16 cellular contexts compared by ENCODE assay signal in the genomic region with DNA sequence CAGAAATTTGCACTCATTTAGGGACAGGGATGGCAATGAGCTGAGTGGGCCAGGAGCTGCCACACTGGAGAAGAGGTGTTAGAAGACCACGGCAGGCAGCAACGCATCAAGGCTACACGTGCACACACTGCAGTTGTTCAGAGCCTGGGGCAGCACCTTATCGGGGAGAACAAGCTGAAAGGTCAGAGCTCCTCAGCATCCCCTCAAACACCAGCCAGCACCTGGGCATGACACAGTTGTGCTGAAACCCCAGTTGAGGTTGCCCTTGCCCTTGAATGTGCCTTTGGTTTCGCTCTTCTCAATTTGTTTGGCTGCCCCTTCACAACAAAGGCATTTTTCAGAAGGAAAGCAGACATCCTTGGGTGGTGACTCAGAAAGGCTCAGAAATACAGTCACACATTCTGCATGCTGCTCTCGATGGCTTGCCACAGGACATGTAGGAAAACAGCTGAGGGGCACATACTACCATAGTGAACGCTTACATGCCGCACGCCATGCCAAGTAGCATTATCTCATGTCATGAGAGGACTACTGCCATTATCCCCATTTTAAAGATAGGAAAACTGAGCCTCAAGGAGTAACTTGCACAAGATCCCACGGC.
A peak's percentile ranks its signal among the peaks of the same experiment; 100 is the strongest.
DNase-seq lines count a peak whose midpoint lies in the region; ATAC-seq and TF ChIP-seq lines count a peak whose summit lies in the region.
"Had no signal": no experiment of that assay in that cellular context is flagged by ENCODE, and none has a peak within 500 bp of the region (broad histone marks: within the 10 kb centered on the region; RNA-seq: fewer than 3 reads in every experiment).

No MANE protein-coding gene starts in this region.

- DNase-seq in EL: peak; percentile 75
- no peak for DNase-seq in RWPE2 (ENCODE audit: low spot score)
- peak; percentile 60 for DNase-seq in fibroblast of peridontal ligament (ENCODE audit: extremely low read depth)
- DNase-seq in skeletal muscle cell (ENCODE audit: low read depth): peak; percentile 34
- no peak for DNase-seq in medulla oblongata (ENCODE audit: extremely low spot score)
- no peak for DNase-seq in NCI-H146 (lab: John Stamatoyannopoulos, UW)
- DNase-seq in kidney glomerular epithelial cell (lab: John Stamatoyannopoulos, UW): no peak
- DNase-seq in activated CD8-positive, alpha-beta memory T cell treated with anti-CD3 and anti-CD28 coated beads, Interleukin-2, amount 50 U/mL, for 4 hours: no peak
- DNase-seq: Calu3; heart left ventricle; left cardiac atrium; naive thymus-derived CD4-positive, alpha-beta T cell; NCI-H1436 treated with DMSO at 0.1 percent for 48 hours; NCI-H446; stimulated activated CD4-positive, alpha-beta T cell treated with anti-CD3 and anti-CD28 coated beads, Interleukin-2, amount 100 ng/mL, for 24 hours had no signal

- no peaks in the 10 kb centered on the region for H3K9me3 ChIP-seq in RWPE2 (ENCODE audit: severe bottlenecking)
- H3K9me3 ChIP-seq: heart left ventricle, tibial nerve had no signal

- ATAC-seq in RWPE2 (ENCODE audit: low read depth): peak; percentile 39; the same call in 2 of the 3 replicates
- ATAC-seq: heart left ventricle; left cardiac atrium; naive thymus-derived CD4-positive, alpha-beta T cell had no signal

- no peak overlapping the region for H3K4me3 ChIP-seq in RWPE2 (ENCODE audit: severe bottlenecking)
- H3K4me3 ChIP-seq in skeletal muscle cell (ENCODE audit: low read depth, low read length): no peak overlapping the region
- H3K4me3 ChIP-seq: heart left ventricle, tibial nerve had no signal

- TF ChIP-seq CTCF in RWPE2 (IDR thresholded peaks at IDR 0.05; ENCODE audit: poor library complexity, severe bottlenecking): no peak

- no peak overlapping the region for H3K27ac ChIP-seq in RWPE2 (ENCODE audit: poor library complexity, severe bottlenecking)
- H3K27ac ChIP-seq: heart left ventricle, tibial nerve had no signal

- no peaks in the 10 kb centered on the region for H3K4me1 ChIP-seq in RWPE2 (ENCODE audit: insufficient read depth, poor library complexity, severe bottlenecking)
- H3K4me1 ChIP-seq: heart left ventricle, tibial nerve had no signal

- no peaks in the 10 kb centered on the region for H3K36me3 ChIP-seq in RWPE2 (ENCODE audit: low read depth)
- H3K36me3 ChIP-seq: heart left ventricle, tibial nerve had no signal

- peaks cover 22% of the 10 kb centered on the region for H3K27me3 ChIP-seq in RWPE2 (ENCODE audit: insufficient read depth, poor library complexity, severe bottlenecking)
- H3K27me3 ChIP-seq: heart left ventricle, tibial nerve had no signal

Comparison
In these comparisons a context has a peak if more than half of its experiments do, and no peak if none do; other contexts are left out.
1. DNase-seq: peak in EL (single experiment), fibroblast of peridontal ligament (single experiment) and skeletal muscle cell (single experiment); none in RWPE2 (single experiment), medulla oblongata (single experiment), NCI-H146 (single experiment), kidney glomerular epithelial cell (single experiment) and activated CD8-positive, alpha-beta memory T cell treated with anti-CD3 and anti-CD28 coated beads, Interleukin-2, amount 50 U/mL, for 4 hours (single experiment).